8 cellular contexts compared by ENCODE assay signal in the genomic region with DNA sequence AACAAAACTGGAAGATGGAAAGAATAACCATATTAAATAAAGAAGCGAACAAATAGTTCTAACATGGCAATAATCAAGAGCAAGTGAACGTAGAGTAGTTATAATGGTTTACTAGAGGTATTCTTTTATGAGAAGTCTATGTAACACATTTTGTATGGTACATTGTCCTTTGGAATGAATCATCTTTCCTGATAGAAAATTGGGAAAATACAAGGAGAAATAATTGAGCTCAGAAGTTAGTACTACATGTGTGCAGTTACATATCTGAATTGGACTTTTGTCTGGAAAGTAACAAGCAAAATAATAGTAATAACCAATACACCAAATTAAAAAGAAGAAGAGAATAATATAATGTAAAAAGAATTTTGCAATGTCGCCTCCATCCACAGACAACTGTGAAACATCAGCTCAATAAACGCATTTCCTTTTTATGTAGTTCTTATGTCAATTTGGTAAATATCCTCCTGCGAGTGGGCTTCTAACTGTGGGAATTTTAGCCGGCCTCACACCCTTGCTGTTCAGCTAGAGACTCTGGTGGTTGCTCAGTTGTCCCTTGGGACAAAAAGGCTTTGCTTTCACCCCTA. TPM values are rescaled to one million over a fixed set of nuclear protein-coding genes. Genes with fewer than 3 reads are reported as not detected.
DNase-seq lines count a peak whose midpoint lies in the region; ATAC-seq and TF ChIP-seq lines count a peak whose summit lies in the region.

No MANE protein-coding gene starts in this region.

- peaks cover 22% of the 10 kb centered on the region for H3K36me3 Mint-ChIP-seq in activated T-helper 2 cell treated with anti-CD3 and anti-CD28 coated beads, Interferon-gamma antibody, Interleukin-2, Interleukin-4, amounts not matched to agents 10 μg/mL and 5 μg/mL and 100 μg/mL, durations not matched to agents 14 hours and 24 hours and 36 hours (ENCODE audit: low read depth)

- H3K36me3 ChIP-seq in heart right ventricle = peaks cover 0 to 27% (median 14%) of the 10 kb centered on the region in 9 donors
- H3K36me3 ChIP-seq in upper lobe of left lung = peaks cover 5 to 20% (median 17%) of the 10 kb centered on the region in 4 donors

- H3K27ac ChIP-seq in heart right ventricle (peak overlapping the region; percentile 90 to 100 (median 99)), upper lobe of left lung (peak overlapping the region; percentile 95 to 98 (median 98))

- ATAC-seq in heart right ventricle = no peak
- no peak for ATAC-seq in left ventricle myocardium superior
- no peak for ATAC-seq in upper lobe of left lung (ENCODE audit: low FRiP score in 2 of 2)

- no peak for TF ChIP-seq POLR2A in upper lobe of left lung (IDR thresholded peaks at IDR 0.05)

- intact Hi-C loops in heart right ventricle (cut with DNase I) = loop anchor here (1.0 to 10.0 kb wide), 10 partner anchors 42 to 128 kb away; partner anchors contain the start of genes TUBA1B (in 9 of the 10), KMT2D (in 2 of the 10) and RHEBL1 (in 1 of the 10)
- intact Hi-C loops in left ventricle myocardium superior (cut with micrococcal nuclease) = loop anchor here (5.0 kb wide), 1 partner anchor 42 kb away; no protein-coding TSS in a partner anchor
- intact Hi-C loops in activated T-helper 2 cell treated with anti-CD3 and anti-CD28 coated beads, Interferon-gamma antibody, Interleukin-2, Interleukin-4, amounts not matched to agents 10 μg/mL and 5 μg/mL and 100 μg/mL, durations not matched to agents 14 hours and 24 hours and 36 hours (cut with micrococcal nuclease) = loop anchor here (1.0 to 5.0 kb wide), 6 partner anchors 11 to 128 kb away; partner anchors contain the start of genes KMT2D, LMBR1L and TUBA1C

- no peaks in the 10 kb centered on the region for H3K9me3 Mint-ChIP-seq in activated T-helper 2 cell treated with anti-CD3 and anti-CD28 coated beads, Interferon-gamma antibody, Interleukin-2, Interleukin-4, amounts not matched to agents 10 μg/mL and 5 μg/mL and 100 μg/mL, durations not matched to agents 14 hours and 24 hours and 36 hours

- H3K27me3 ChIP-seq in heart right ventricle (no peaks in the 10 kb centered on the region), upper lobe of left lung (no peaks in the 10 kb centered on the region)

- H3K4me3 ChIP-seq in heart right ventricle (peak overlapping the region in 9 of 10 donors; percentile 60 to 98 (median 87)), upper lobe of left lung (peak overlapping the region in 3 of 4 donors; percentile 71 to 79 (median 75))

- DNase-seq in heart right ventricle (no peak), left ventricle myocardium superior (no peak), medulla oblongata (ENCODE audit: extremely low spot score) (peak; percentile 44), upper lobe of left lung (no peak), NCI-H446 treated with DMSO at 0.1 percent for 48 hours (lab: John Stamatoyannopoulos, UW) (no peak), HEK293T (ENCODE audit: extremely low spot score) (no peak), NOMO-1 treated with DMSO at 0.1 percent for 48 hours (lab: John Stamatoyannopoulos, UW; ENCODE audit: unreplicated experiment) (no peak)
- no peak for DNase-seq in activated T-helper 2 cell treated with anti-CD3 and anti-CD28 coated beads, Interferon-gamma antibody, Interleukin-2, Interleukin-4, amounts not matched to agents 10 μg/mL and 5 μg/mL and 100 μg/mL, durations not matched to agents 14 hours and 24 hours and 36 hours (ENCODE audit: low spot score)

- TF ChIP-seq CTCF in heart right ventricle (IDR thresholded peaks at IDR 0.05) (no peak), upper lobe of left lung (IDR thresholded peaks at IDR 0.05) (no peak)

- peak overlapping the region; percentile 92 for H3K4me3 Mint-ChIP-seq in activated T-helper 2 cell treated with anti-CD3 and anti-CD28 coated beads, Interferon-gamma antibody, Interleukin-2, Interleukin-4, amounts not matched to agents 10 μg/mL and 5 μg/mL and 100 μg/mL, durations not matched to agents 14 hours and 24 hours and 36 hours (ENCODE audit: low read depth)

- peaks cover 5 to 33% (median 27%) of the 10 kb centered on the region in 9 donors for H3K4me1 ChIP-seq in heart right ventricle
- H3K4me1 ChIP-seq in upper lobe of left lung = peaks cover 9 to 23% (median 15%) of the 10 kb centered on the region in 4 donors

- H3K27ac Mint-ChIP-seq in activated T-helper 2 cell treated with anti-CD3 and anti-CD28 coated beads, Interferon-gamma antibody, Interleukin-2, Interleukin-4, amounts not matched to agents 10 μg/mL and 5 μg/mL and 100 μg/mL, durations not matched to agents 14 hours and 24 hours and 36 hours = peak overlapping the region; percentile 97

- TF ChIP-seq EP300 in upper lobe of left lung (IDR thresholded peaks at IDR 0.05) = no peak

- WGBS in heart right ventricle, 2 donors = 86 to 87% methylated on average over 6 of the region's 6 CpGs
- 83 to 88% methylated on average over 6 of the region's 6 CpGs for WGBS in upper lobe of left lung, 2 donors

- peaks cover 12% of the 10 kb centered on the region for H3K4me1 Mint-ChIP-seq in activated T-helper 2 cell treated with anti-CD3 and anti-CD28 coated beads, Interferon-gamma antibody, Interleukin-2, Interleukin-4, amounts not matched to agents 10 μg/mL and 5 μg/mL and 100 μg/mL, durations not matched to agents 14 hours and 24 hours and 36 hours (ENCODE audit: low read depth)

- CTCF ChIA-PET in HEK293T (lab: Yijun Ruan, JAX) = interaction anchor here (0.9 kb wide), 1 partner anchor 45 kb away, joined by 4 read pairs; no protein-coding TSS in a partner anchor

- POLR2A ChIA-PET in HEK293T (lab: Yijun Ruan, JAX) = interaction anchor here (1.4 to 4.8 kb wide), 2 partner anchors 21 to 58 kb away, joined by 3 to 99 read pairs; partner anchors contain the start of gene TUBA1B

- peaks cover 7% of the 10 kb centered on the region for H3K27me3 Mint-ChIP-seq in activated T-helper 2 cell treated with anti-CD3 and anti-CD28 coated beads, Interferon-gamma antibody, Interleukin-2, Interleukin-4, amounts not matched to agents 10 μg/mL and 5 μg/mL and 100 μg/mL, durations not matched to agents 14 hours and 24 hours and 36 hours (ENCODE audit: low read depth)

- no peaks in the 10 kb centered on the region for H3K9me3 ChIP-seq in heart right ventricle
- no peaks in the 10 kb centered on the region for H3K9me3 ChIP-seq in upper lobe of left lung

TF ChIP-seq in HEK293T, 16 proteins besides CTCF, POLR2A, EP300 and RAD21:
- TF ChIP-seq BHLHE40 (IDR thresholded peaks at IDR 0.05; ENCODE audit: borderline replicate concordance) (no peak), SP1 (IDR thresholded peaks at IDR 0.05) (no peak), HDGF (IDR thresholded peaks at IDR 0.05; ENCODE audit: borderline replicate concordance) (no peak), FOXK2 (IDR thresholded peaks at IDR 0.05) (no peak), LEF1 (IDR thresholded peaks at IDR 0.05; ENCODE audit: borderline replicate concordance) (no peak), NFRKB (IDR thresholded peaks at IDR 0.05) (no peak), SUZ12 (IDR thresholded peaks at IDR 0.05) (no peak), ARNT (IDR thresholded peaks at IDR 0.05) (no peak), L3MBTL2 (conservative IDR thresholded peaks at IDR 0.05) (no peak), FOXA1 (IDR thresholded peaks at IDR 0.05) (no peak), CTBP1 (IDR thresholded peaks at IDR 0.05; ENCODE audit: borderline replicate concordance) (no peak), PKNOX1 (IDR thresholded peaks at IDR 0.05) (no peak), FOXM1 (IDR thresholded peaks at IDR 0.05; ENCODE audit: borderline replicate concordance) (no peak), ELF4 (IDR thresholded peaks at IDR 0.05) (no peak), TARDBP (IDR thresholded peaks at IDR 0.05) (no peak)
TF ChIP-seq in HEK293T: peak in this region for 0.

RNA-seq across cellular contexts. Expression of gene TUBA1A, which starts 0.9 kb away (rescaled TPM):
- total RNA-seq in heart right ventricle = 100 to 1,000 TPM in 8 of 10 donors, 10 to 100 TPM in 2; 93.9 to 258 (median 134) TPM
- 100 to 1,000 TPM in 1 of 2 donors, 10 to 100 TPM in 1; 45.2 to 287 TPM for polyA plus RNA-seq in heart right ventricle
- total RNA-seq in left ventricle myocardium superior = 69.9 TPM
- 86.9 and 94.0 TPM in 2 replicates for total RNA-seq in activated T-helper 2 cell treated with anti-CD3 and anti-CD28 coated beads, Interferon-gamma antibody, Interleukin-2, Interleukin-4, amounts not matched to agents 10 μg/mL and 5 μg/mL and 100 μg/mL, durations not matched to agents 14 hours and 24 hours and 36 hours
- total RNA-seq in upper lobe of left lung = 100 to 1,000 TPM in 3 of 6 donors, 10 to 100 TPM in 3; 54.2 to 191 (median 122) TPM

RNA-seq across cellular contexts. Expression of gene TUBA1B, which starts 58.6 kb away (rescaled TPM):
- total RNA-seq in heart right ventricle (100 to 1,000 TPM; 201 to 818 (median 309) TPM), left ventricle myocardium superior (329 TPM), upper lobe of left lung (100 to 1,000 TPM in 5 of 6 donors, 10 to 100 TPM in 1; 87.0 to 764 (median 397) TPM)
- polyA plus RNA-seq in heart right ventricle = 1,000 to 10,000 TPM in 1 of 2 donors, 100 to 1,000 TPM in 1; 117 to 1,374 TPM
- total RNA-seq in activated T-helper 2 cell treated with anti-CD3 and anti-CD28 coated beads, Interferon-gamma antibody, Interleukin-2, Interleukin-4, amounts not matched to agents 10 μg/mL and 5 μg/mL and 100 μg/mL, durations not matched to agents 14 hours and 24 hours and 36 hours = 1,902 and 1,926 TPM in 2 replicates
